Comparison of ENCODE assay signal across 12 cellular contexts in genomic region chr5:177601577-177602457, GRCh38. TPM values are rescaled to one million over a fixed set of nuclear protein-coding genes. Genes with fewer than 3 reads are reported as not detected.
DNase-seq lines count a peak whose midpoint lies in the region; ATAC-seq and TF ChIP-seq lines count a peak whose summit lies in the region.
"Had no signal": no experiment of that assay in that cellular context is flagged by ENCODE, and none has a peak within 500 bp of the region (broad histone marks: within the 10 kb centered on the region; RNA-seq: fewer than 3 reads in every experiment).

No MANE protein-coding gene starts in this region.

- H3K4me2 ChIP-seq in PC-9, result peak overlapping the region; percentile 84; the same call in 1 of the 2 replicates

- H3K36me3 Mint-ChIP-seq in T-helper 1 cell treated with Interleukin-12 subunit alpha and Interleukin-12 subunit beta and Interleukin-4 antibody, amounts not matched to agents 30 μg/mL and 1 μg/mL, for 36 hours (ENCODE audit: low read depth), result peaks cover 8% of the 10 kb centered on the region

- H3K9me3 Mint-ChIP-seq in T-helper 1 cell treated with Interleukin-12 subunit alpha and Interleukin-12 subunit beta and Interleukin-4 antibody, amounts not matched to agents 30 μg/mL and 1 μg/mL, for 36 hours, result no peaks in the 10 kb centered on the region

- ATAC-seq in psoas muscle, result no peak

- DNase-seq in T-helper 1 cell (no peak), PC-9 (no peak), epithelial cell of esophagus (ENCODE audit: low read depth) (no peak), psoas muscle (no peak), NCI-H526 (lab: John Stamatoyannopoulos, UW) (no peak), NCI-H187 (lab: John Stamatoyannopoulos, UW) (no peak)
- no peak for DNase-seq in stimulated activated naive CD4-positive, alpha-beta T cell treated with Interleukin-2 at 50 U/mL for 16 hours (lab: John Stamatoyannopoulos, UW)
- DNase-seq: activated effector memory CD4-positive, alpha-beta T cell treated with Interleukin-2 at 50 U/mL for 16 hours; midbrain; SHP77 had no signal

- H3K27ac ChIP-seq in PC-9 (no peak overlapping the region), psoas muscle (no peak overlapping the region)

- no peak overlapping the region for H3K4me3 ChIP-seq in PC-9
- no peak overlapping the region for H3K4me3 ChIP-seq in epithelial cell of esophagus (ENCODE audit: low read length)
- H3K4me3 ChIP-seq in psoas muscle, result peak overlapping the region; percentile 93

- TF ChIP-seq CTCF in PC-9 (conservative IDR thresholded peaks at IDR 0.05) (no peak; the same call in 1 of the 2 replicates), epithelial cell of esophagus (IDR thresholded peaks at IDR 0.05; ENCODE audit: insufficient read depth, low read depth, low read length, missing control alignments) (peak; percentile 22), psoas muscle (IDR thresholded peaks at IDR 0.05) (peak; percentile 5)

- peak overlapping the region; percentile 93 for H3K4me3 Mint-ChIP-seq in T-helper 1 cell treated with Interleukin-12 subunit alpha and Interleukin-12 subunit beta and Interleukin-4 antibody, amounts not matched to agents 30 μg/mL and 1 μg/mL, for 36 hours

- H3K27me3 ChIP-seq in PC-9 (ENCODE audit: insufficient read depth, low read depth) (no peaks in the 10 kb centered on the region), psoas muscle (ENCODE audit: insufficient read depth in 3 of 3, low read length in 2 of 3) (no peaks in the 10 kb centered on the region)
- H3K27me3 ChIP-seq: esophagus muscularis mucosa had no signal

- H3K4me1 Mint-ChIP-seq in T-helper 1 cell treated with Interleukin-12 subunit alpha and Interleukin-12 subunit beta and Interleukin-4 antibody, amounts not matched to agents 30 μg/mL and 1 μg/mL, for 36 hours (ENCODE audit: low read depth), result peaks cover 23% of the 10 kb centered on the region

- H4K20me1 ChIP-seq in PC-9 (ENCODE audit: insufficient read depth), result no peaks in the 10 kb centered on the region

- BruUV-seq in PC-9 (replicated peaks; lab: Mats Ljungman, UMichigan), result no TSS peak

- intact Hi-C loops in PC-9 (cut with micrococcal nuclease; ENCODE audit: unreplicated experiment) (loop anchor here (10.0 kb wide), 2 partner anchors 463 to 563 kb away; no protein-coding TSS in a partner anchor), psoas muscle (cut with DNase I) (no loop called here)

- peaks cover 12% of the 10 kb centered on the region; the same call in 1 of the 2 replicates for H3K79me2 ChIP-seq in PC-9 (ENCODE audit: low read depth)

- CTCF ChIA-PET in PC-9 (lab: Charles Lee), result no interaction called here

- POLR2A ChIA-PET in PC-9 (lab: Charles Lee; ENCODE audit: unreplicated experiment), result no interaction called here

- no peaks in the 10 kb centered on the region for H3K9me3 ChIP-seq in PC-9 (ENCODE audit: insufficient read depth, low read depth)
- H3K9me3 ChIP-seq in psoas muscle, result no peaks in the 10 kb centered on the region
- H3K9me3 ChIP-seq: esophagus muscularis mucosa had no signal

- H3K9me2 ChIP-seq in PC-9 (ENCODE audit: insufficient read depth), result no peaks in the 10 kb centered on the region

- H3F3A ChIP-seq in PC-9 (ENCODE audit: insufficient read depth, low read depth), result peaks cover 14% of the 10 kb centered on the region; the same call in 1 of the 2 replicates

- H3K27ac Mint-ChIP-seq in T-helper 1 cell treated with Interleukin-12 subunit alpha and Interleukin-12 subunit beta and Interleukin-4 antibody, amounts not matched to agents 30 μg/mL and 1 μg/mL, for 36 hours, result no peak overlapping the region

- no peaks in the 10 kb centered on the region for H3K27me3 Mint-ChIP-seq in T-helper 1 cell treated with Interleukin-12 subunit alpha and Interleukin-12 subunit beta and Interleukin-4 antibody, amounts not matched to agents 30 μg/mL and 1 μg/mL, for 36 hours (ENCODE audit: low read depth)

- no peak overlapping the region for H2AFZ ChIP-seq in PC-9

- H3K4me1 ChIP-seq in PC-9 (replicated peaks; ENCODE audit: insufficient read depth) (peaks cover 13% of the 10 kb centered on the region), psoas muscle (peaks cover 11% of the 10 kb centered on the region)

- H3K36me3 ChIP-seq in PC-9 (ENCODE audit: low read depth) (no peaks in the 10 kb centered on the region), psoas muscle (ENCODE audit: insufficient read depth in 1 of 2, low read depth in 1 of 2) (peaks cover 0 to 4% of the 10 kb centered on the region in 2 donors)

- 79 to 88% (median 82%) methylated on average over 13 of the region's 13 CpGs for WGBS in psoas muscle, 3 donors

RNA-seq across cellular contexts. Expression of gene B4GALT7, which starts 1.9 kb away (rescaled TPM):
- total RNA-seq in PC-9 (2021) (27.9 and 29.5 TPM in 2 replicates), psoas muscle (10 to 100 TPM; 12.7 to 18.5 (median 14.1) TPM)
- 10 to 100 TPM; 13.0 to 23.1 (median 15.1) TPM for polyA plus RNA-seq in psoas muscle

RNA-seq across cellular contexts. Expression of gene TMED9, which starts 9.8 kb away (rescaled TPM):
- 168 and 173 TPM in 2 replicates for total RNA-seq in PC-9 (2021)
- 10 to 100 TPM; 47.5 to 71.9 (median 56.7) TPM for total RNA-seq in psoas muscle
- 100 to 1,000 TPM in 2 of 3 donors, 10 to 100 TPM in 1; 78.3 to 185 (median 115) TPM for polyA plus RNA-seq in psoas muscle

RNA-seq across cellular contexts. Expression of gene FAM193B, which starts 47.5 kb away (rescaled TPM):
- 70.4 and 102 TPM in 2 replicates for total RNA-seq in PC-9 (2021)
- 10 to 100 TPM; 27.2 to 36.7 (median 30.3) TPM for total RNA-seq in psoas muscle
- 10 to 100 TPM; 26.9 to 31.2 (median 27.0) TPM for polyA plus RNA-seq in psoas muscle
